2 cellular contexts compared by ENCODE assay signal in genomic region chr4:74433541-74434172, GRCh38.
TF ChIP-seq lines count a peak whose summit lies in the region.

No MANE protein-coding gene starts in this region.

TF ChIP-seq in A549, 52 proteins besides CTCF, POLR2A, EP300 and RAD21 (continued from another document):
- no peak for TF ChIP-seq KDM1A (IDR thresholded peaks at IDR 0.05; ENCODE audit: low read depth)
- no peak for TF ChIP-seq HDAC2 (IDR thresholded peaks at IDR 0.05)
- no peak for TF ChIP-seq HOXB5 (CRISPR knock-in tag; IDR thresholded peaks at IDR 0.05)
- TF ChIP-seq JUN (IDR thresholded peaks at IDR 0.05), result no peak
TF ChIP-seq in A549: peak in this region for 0.

TF ChIP-seq in GM23338, 12 proteins besides CTCF, POLR2A, EP300 and RAD21 (continued from another document):
- TF ChIP-seq REST (IDR thresholded peaks at IDR 0.05; ENCODE audit: unreplicated experiment) (no peak), EZH2 (IDR thresholded peaks at IDR 0.05; ENCODE audit: low read depth, unreplicated experiment) (no peak), POLR2AphosphoS5 (IDR thresholded peaks at IDR 0.05; ENCODE audit: low read depth) (no peak), CREB1 (CRISPR knock-in tag; IDR thresholded peaks at IDR 0.05; ENCODE audit: low read depth) (no peak)
- TF ChIP-seq, protein P1, sequence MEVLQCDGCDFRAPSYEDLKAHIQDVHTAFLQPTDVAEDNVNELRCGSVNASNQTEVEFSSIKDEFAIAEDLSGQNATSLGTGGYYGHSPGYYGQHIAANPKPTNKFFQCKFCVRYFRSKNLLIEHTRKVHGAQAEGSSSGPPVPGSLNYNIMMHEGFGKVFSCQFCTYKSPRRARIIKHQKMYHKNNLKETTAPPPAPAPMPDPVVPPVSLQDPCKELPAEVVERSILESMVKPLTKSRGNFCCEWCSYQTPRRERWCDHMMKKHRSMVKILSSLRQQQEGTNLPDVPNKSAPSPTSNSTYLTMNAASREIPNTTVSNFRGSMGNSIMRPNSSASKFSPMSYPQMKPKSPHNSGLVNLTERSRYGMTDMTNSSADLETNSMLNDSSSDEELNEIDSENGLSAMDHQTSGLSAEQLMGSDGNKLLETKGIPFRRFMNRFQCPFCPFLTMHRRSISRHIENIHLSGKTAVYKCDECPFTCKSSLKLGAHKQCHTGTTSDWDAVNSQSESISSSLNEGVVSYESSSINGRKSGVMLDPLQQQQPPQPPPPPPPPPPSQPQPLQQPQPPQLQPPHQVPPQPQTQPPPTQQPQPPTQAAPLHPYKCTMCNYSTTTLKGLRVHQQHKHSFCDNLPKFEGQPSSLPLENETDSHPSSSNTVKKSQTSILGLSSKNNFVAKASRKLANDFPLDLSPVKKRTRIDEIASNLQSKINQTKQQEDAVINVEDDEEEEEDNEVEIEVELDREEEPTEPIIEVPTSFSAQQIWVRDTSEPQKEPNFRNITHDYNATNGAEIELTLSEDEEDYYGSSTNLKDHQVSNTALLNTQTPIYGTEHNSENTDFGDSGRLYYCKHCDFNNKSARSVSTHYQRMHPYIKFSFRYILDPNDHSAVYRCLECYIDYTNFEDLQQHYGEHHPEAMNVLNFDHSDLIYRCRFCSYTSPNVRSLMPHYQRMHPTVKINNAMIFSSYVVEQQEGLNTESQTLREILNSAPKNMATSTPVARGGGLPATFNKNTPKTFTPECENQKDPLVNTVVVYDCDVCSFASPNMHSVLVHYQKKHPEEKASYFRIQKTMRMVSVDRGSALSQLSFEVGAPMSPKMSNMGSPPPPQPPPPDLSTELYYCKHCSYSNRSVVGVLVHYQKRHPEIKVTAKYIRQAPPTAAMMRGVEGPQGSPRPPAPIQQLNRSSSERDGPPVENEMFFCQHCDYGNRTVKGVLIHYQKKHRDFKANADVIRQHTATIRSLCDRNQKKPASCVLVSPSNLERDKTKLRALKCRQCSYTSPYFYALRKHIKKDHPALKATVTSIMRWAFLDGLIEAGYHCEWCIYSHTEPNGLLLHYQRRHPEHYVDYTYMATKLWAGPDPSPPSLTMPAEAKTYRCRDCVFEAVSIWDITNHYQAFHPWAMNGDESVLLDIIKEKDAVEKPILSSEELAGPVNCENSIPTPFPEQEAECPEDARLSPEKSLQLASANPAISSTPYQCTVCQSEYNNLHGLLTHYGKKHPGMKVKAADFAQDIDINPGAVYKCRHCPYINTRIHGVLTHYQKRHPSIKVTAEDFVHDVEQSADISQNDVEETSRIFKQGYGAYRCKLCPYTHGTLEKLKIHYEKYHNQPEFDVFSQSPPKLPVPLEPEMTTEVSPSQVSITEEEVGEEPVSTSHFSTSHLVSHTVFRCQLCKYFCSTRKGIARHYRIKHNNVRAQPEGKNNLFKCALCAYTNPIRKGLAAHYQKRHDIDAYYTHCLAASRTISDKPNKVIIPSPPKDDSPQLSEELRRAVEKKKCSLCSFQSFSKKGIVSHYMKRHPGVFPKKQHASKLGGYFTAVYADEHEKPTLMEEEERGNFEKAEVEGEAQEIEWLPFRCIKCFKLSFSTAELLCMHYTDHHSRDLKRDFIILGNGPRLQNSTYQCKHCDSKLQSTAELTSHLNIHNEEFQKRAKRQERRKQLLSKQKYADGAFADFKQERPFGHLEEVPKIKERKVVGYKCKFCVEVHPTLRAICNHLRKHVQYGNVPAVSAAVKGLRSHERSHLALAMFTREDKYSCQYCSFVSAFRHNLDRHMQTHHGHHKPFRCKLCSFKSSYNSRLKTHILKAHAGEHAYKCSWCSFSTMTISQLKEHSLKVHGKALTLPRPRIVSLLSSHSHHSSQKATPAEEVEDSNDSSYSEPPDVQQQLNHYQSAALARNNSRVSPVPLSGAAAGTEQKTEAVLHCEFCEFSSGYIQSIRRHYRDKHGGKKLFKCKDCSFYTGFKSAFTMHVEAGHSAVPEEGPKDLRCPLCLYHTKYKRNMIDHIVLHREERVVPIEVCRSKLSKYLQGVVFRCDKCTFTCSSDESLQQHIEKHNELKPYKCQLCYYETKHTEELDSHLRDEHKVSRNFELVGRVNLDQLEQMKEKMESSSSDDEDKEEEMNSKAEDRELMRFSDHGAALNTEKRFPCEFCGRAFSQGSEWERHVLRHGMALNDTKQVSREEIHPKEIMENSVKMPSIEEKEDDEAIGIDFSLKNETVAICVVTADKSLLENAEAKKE (CRISPR knock-in tag; IDR thresholded peaks at IDR 0.05), result no peak
